Comparison of ENCODE assay signal across 2 cellular contexts in genomic region chr3:194396897-194397756, GRCh38.
TF ChIP-seq lines count a peak whose summit lies in the region.

No MANE protein-coding gene starts in this region.

TF ChIP-seq in HepG2, 621 proteins besides CTCF, POLR2A, EP300 and RAD21 (continues in another document):
- TF ChIP-seq ZNF329 (CRISPR knock-in tag; IDR thresholded peaks at IDR 0.05; ENCODE audit: low read depth) (no peak), TAF1 (CRISPR knock-in tag; IDR thresholded peaks at IDR 0.05) (no peak), MYC (CRISPR knock-in tag; IDR thresholded peaks at IDR 0.05; ENCODE audit: borderline replicate concordance) (0 out of 2 replicates have a peak, but pooled peaks have one; percentile 11), ZNF343 (CRISPR knock-in tag; IDR thresholded peaks at IDR 0.05) (no peak), BRCA1 (CRISPR knock-in tag; IDR thresholded peaks at IDR 0.05) (no peak), ZFY (CRISPR knock-in tag; IDR thresholded peaks at IDR 0.05) (peak; percentile 30; the same call in 1 of the 2 replicates), ZNF263 (CRISPR knock-in tag; IDR thresholded peaks at IDR 0.05) (no peak), ZNF781 (CRISPR knock-in tag; IDR thresholded peaks at IDR 0.05; ENCODE audit: borderline replicate concordance, not compliant biosample characterization) (no peak), ZNF296 (CRISPR knock-in tag; conservative IDR thresholded peaks at IDR 0.05) (no peak), MXD1 (CRISPR knock-in tag; IDR thresholded peaks at IDR 0.05) (0 out of 2 replicates have a peak, but pooled peaks have one; percentile 29), ARNT2 (CRISPR knock-in tag; IDR thresholded peaks at IDR 0.05; ENCODE audit: low read depth) (no peak), HOXA3 (CRISPR knock-in tag; IDR thresholded peaks at IDR 0.05) (peak; percentile 67; the same call in 1 of the 2 replicates), AGO1 (IDR thresholded peaks at IDR 0.05; ENCODE audit: low read depth, low read length, poor library complexity, severe bottlenecking) (no peak), ZNF784 (CRISPR knock-in tag; IDR thresholded peaks at IDR 0.05; ENCODE audit: borderline replicate concordance) (no peak), HHEX (CRISPR knock-in tag; IDR thresholded peaks at IDR 0.05) (no peak), KDM4B (CRISPR knock-in tag; IDR thresholded peaks at IDR 0.05) (no peak), TCF12 (IDR thresholded peaks at IDR 0.05) (no peak), TCF12 (CRISPR knock-in tag; IDR thresholded peaks at IDR 0.05) (no peak), SP1 (IDR thresholded peaks at IDR 0.05) (no peak), SP1 (CRISPR knock-in tag; IDR thresholded peaks at IDR 0.05) (no peak), NRL (CRISPR knock-in tag; IDR thresholded peaks at IDR 0.05; ENCODE audit: borderline replicate concordance) (no peak), ZNF20 (CRISPR knock-in tag; IDR thresholded peaks at IDR 0.05) (no peak), ZNF776 (CRISPR knock-in tag; IDR thresholded peaks at IDR 0.05) (peak; percentile 54; the same call in 1 of the 2 replicates), ZNF891 (CRISPR knock-in tag; IDR thresholded peaks at IDR 0.05) (no peak), KDM2A (CRISPR knock-in tag; IDR thresholded peaks at IDR 0.05; ENCODE audit: borderline replicate concordance, low read depth) (no peak), ELF1 (CRISPR knock-in tag; IDR thresholded peaks at IDR 0.05) (no peak), RFXANK (CRISPR knock-in tag; IDR thresholded peaks at IDR 0.05) (no peak), KDM1A (CRISPR knock-in tag; IDR thresholded peaks at IDR 0.05) (no peak), ZXDC (CRISPR knock-in tag; IDR thresholded peaks at IDR 0.05) (no peak), YEATS2 (CRISPR knock-in tag; IDR thresholded peaks at IDR 0.05; ENCODE audit: borderline replicate concordance) (no peak), ZNF337 (CRISPR knock-in tag; IDR thresholded peaks at IDR 0.05; ENCODE audit: borderline replicate concordance, low read depth) (no peak), SRY (CRISPR knock-in tag; IDR thresholded peaks at IDR 0.05) (no peak), THAP8 (CRISPR knock-in tag; IDR thresholded peaks at IDR 0.05; ENCODE audit: borderline replicate concordance) (no peak)
- TF ChIP-seq, protein P1, sequence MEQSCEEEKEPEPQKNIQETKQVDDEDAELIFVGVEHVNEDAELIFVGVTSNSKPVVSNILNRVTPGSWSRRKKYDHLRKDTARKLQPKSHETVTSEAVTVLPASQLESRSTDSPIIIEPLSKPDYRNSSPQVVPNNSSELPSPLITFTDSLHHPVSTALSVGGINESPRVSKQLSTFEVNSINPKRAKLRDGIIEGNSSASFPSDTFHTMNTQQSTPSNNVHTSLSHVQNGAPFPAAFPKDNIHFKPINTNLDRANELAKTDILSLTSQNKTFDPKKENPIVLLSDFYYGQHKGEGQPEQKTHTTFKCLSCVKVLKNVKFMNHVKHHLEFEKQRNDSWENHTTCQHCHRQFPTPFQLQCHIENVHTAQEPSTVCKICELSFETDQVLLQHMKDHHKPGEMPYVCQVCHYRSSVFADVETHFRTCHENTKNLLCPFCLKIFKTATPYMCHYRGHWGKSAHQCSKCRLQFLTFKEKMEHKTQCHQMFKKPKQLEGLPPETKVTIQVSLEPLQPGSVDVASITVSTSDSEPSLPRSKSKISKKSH (CRISPR knock-in tag; IDR thresholded peaks at IDR 0.05; ENCODE audit: borderline replicate concordance) = no peak

TF ChIP-seq in SK-N-SH, 30 proteins besides CTCF, POLR2A, EP300 and RAD21:
- no peak for TF ChIP-seq GATA2 (CRISPR knock-in tag; IDR thresholded peaks at IDR 0.05)
- no peak for TF ChIP-seq EZH2phosphoT487 (IDR thresholded peaks at IDR 0.05; ENCODE audit: borderline replicate concordance, low read depth)
- TF ChIP-seq SIN3A (IDR thresholded peaks at IDR 0.05; ENCODE audit: borderline replicate concordance, low read depth, low read length) = no peak
